In genomic region chr14:45426685-45427282, GRCh38 we compare ENCODE assay signal across 8 cellular contexts.
DNase-seq lines count a peak whose midpoint lies in the region; ATAC-seq and TF ChIP-seq lines count a peak whose summit lies in the region.
"Had no signal": no experiment of that assay in that cellular context is flagged by ENCODE, and none has a peak within 500 bp of the region (broad histone marks: within the 10 kb centered on the region; RNA-seq: fewer than 3 reads in every experiment).

No MANE protein-coding gene starts in this region.

- H3K4me1 ChIP-seq in upper lobe of left lung: no peaks in the 10 kb centered on the region

- CTCF ChIA-PET in activated B cell treated with CpG ODN at 0.5 μM for 24 hours (lab: Charles Lee): interaction anchor here (0.6 to 1.4 kb wide), 2 partner anchors 10 to 1038 kb away, joined by 3 to 4 read pairs; no protein-coding TSS in a partner anchor

- WGBS in upper lobe of left lung, 2 donors: 0 to 6% methylated on average over 2 of the region's 2 CpGs

- no peaks in the 10 kb centered on the region for H3K36me3 ChIP-seq in upper lobe of left lung

- H3K4me1 Mint-ChIP-seq in activated B cell treated with CpG ODN at 0.5 μM for 24 hours: no peaks in the 10 kb centered on the region

- no peak overlapping the region for H3K27ac Mint-ChIP-seq in activated B cell treated with CpG ODN at 0.5 μM for 24 hours
- H3K27ac Mint-ChIP-seq: activated naive CD8-positive, alpha-beta T cell had no signal

- H3K27ac ChIP-seq in upper lobe of left lung: no peak overlapping the region

- H3K9me3 Mint-ChIP-seq in activated B cell treated with CpG ODN at 0.5 μM for 24 hours: peaks cover 8% of the 10 kb centered on the region

- ATAC-seq in HG02885 (IDR thresholded peaks at IDR 0.05; ENCODE audit: poor library complexity, unreplicated experiment): peak; percentile 90
- no peak for ATAC-seq in activated B cell treated with CpG ODN at 0.5 μM for 24 hours (ENCODE audit: low read depth)
- peak in 1 of 2 donors; percentile 52 for ATAC-seq in upper lobe of left lung (ENCODE audit: low FRiP score in 2 of 2)

- no peak for TF ChIP-seq EP300 in upper lobe of left lung (IDR thresholded peaks at IDR 0.05)

- POLR2A ChIA-PET in activated B cell treated with CpG ODN at 0.5 μM for 24 hours (lab: Charles Lee): no interaction called here

- TF ChIP-seq CTCF in GM12873 (IDR thresholded peaks at IDR 0.05; ENCODE audit: insufficient read depth, low read depth, low read length, missing control alignments) (peak; percentile 61), activated B cell treated with CpG ODN at 0.5 μM for 24 hours (IDR thresholded peaks at IDR 0.05) (peak; percentile 69), upper lobe of left lung (IDR thresholded peaks at IDR 0.05) (peak; percentile 18 to 57 (median 40))

- no peaks in the 10 kb centered on the region for H3K27me3 ChIP-seq in upper lobe of left lung

- DNase-seq in NCI-H2107 (lab: John Stamatoyannopoulos, UW): peak; percentile 32
- DNase-seq in activated B cell treated with CpG ODN at 0.5 μM for 24 hours: no peak
- peak; percentile 72 for DNase-seq in iPS DF 4.7 (ENCODE audit: extremely low read depth, low spot score)
- no peak for DNase-seq in upper lobe of left lung
- no peak for DNase-seq in activated CD8-positive, alpha-beta memory T cell treated with anti-CD3 and anti-CD28 coated beads, Interleukin-2, amount 50 U/mL, for 48 hours

- no peaks in the 10 kb centered on the region for H3K36me3 Mint-ChIP-seq in activated B cell treated with CpG ODN at 0.5 μM for 24 hours (ENCODE audit: low read depth)

- intact Hi-C loops in activated B cell treated with CpG ODN at 0.5 μM for 24 hours (cut with micrococcal nuclease): loop anchor here (5.0 kb wide), 1 partner anchor 1851 kb away; no protein-coding TSS in a partner anchor

- TF ChIP-seq POLR2A in upper lobe of left lung (IDR thresholded peaks at IDR 0.05): no peak

- H3K4me3 Mint-ChIP-seq in activated B cell treated with CpG ODN at 0.5 μM for 24 hours: no peak overlapping the region
- H3K4me3 Mint-ChIP-seq: activated naive CD8-positive, alpha-beta T cell had no signal

- H3K4me3 ChIP-seq in upper lobe of left lung: no peak overlapping the region

- no peaks in the 10 kb centered on the region for H3K27me3 Mint-ChIP-seq in activated B cell treated with CpG ODN at 0.5 μM for 24 hours
- H3K27me3 Mint-ChIP-seq: activated naive CD8-positive, alpha-beta T cell had no signal

- no peaks in the 10 kb centered on the region for H3K9me3 ChIP-seq in upper lobe of left lung

Comparison
In these comparisons a context has a peak if more than half of its experiments do, and no peak if none do; other contexts are left out.
1. DNase-seq: peak in NCI-H2107 (single experiment) and iPS DF 4.7 (single experiment); none in activated B cell treated with CpG ODN at 0.5 μM for 24 hours (single experiment), upper lobe of left lung (0 of 2) and activated CD8-positive, alpha-beta memory T cell treated with anti-CD3 and anti-CD28 coated beads, Interleukin-2, amount 50 U/mL, for 48 hours (single experiment).
2. Peak in every context shown above with its lines, with median percentiles within 50 percentile points of each other: CTCF ChIP-seq.